8 cellular contexts compared by ENCODE assay signal in the genomic region with DNA sequence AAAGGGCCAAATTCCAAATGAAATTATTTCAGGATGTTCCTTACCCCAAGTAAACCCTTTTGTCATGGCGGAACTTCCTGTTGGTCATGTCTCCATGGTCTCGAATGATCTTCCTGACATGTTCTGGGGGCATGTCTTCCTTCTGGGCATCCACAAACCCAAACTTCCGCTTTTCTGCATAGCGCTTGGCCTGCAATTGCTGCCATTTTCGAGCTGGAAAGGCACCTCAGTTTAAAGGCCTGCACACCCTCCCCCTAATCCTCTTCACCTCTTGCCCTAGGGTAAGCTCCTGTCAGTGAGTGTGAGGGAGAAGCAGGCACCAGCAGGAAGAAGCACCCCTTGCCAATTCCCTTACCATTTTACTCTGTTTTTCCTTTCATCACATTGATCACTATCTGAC. TPM values are rescaled to one million over a fixed set of nuclear protein-coding genes. Genes with fewer than 3 reads are reported as not detected.
DNase-seq lines count a peak whose midpoint lies in the region; ATAC-seq and TF ChIP-seq lines count a peak whose summit lies in the region.

No MANE protein-coding gene starts in this region.

- no peaks in the 10 kb centered on the region for H3K9me3 Mint-ChIP-seq in activated CD4-positive, alpha-beta T cell treated with anti-CD3 and anti-CD28 coated beads, Interleukin-2, amount 10 ng/mL, durations not matched to agents 24 days and 14 days
- H3K9me3 Mint-ChIP-seq in activated CD4-positive, alpha-beta memory T cell treated with anti-CD3 and anti-CD28 coated beads, Interleukin-2, amount 10 ng/mL, durations not matched to agents 7 days and 5 days: no peaks in the 10 kb centered on the region
- no peaks in the 10 kb centered on the region for H3K9me3 Mint-ChIP-seq in immature natural killer cell

- peaks cover 25% of the 10 kb centered on the region for H3K4me1 ChIP-seq in suprapubic skin

- peak overlapping the region; percentile 96 for H3K27ac ChIP-seq in suprapubic skin

- H3K27me3 ChIP-seq in suprapubic skin: no peaks in the 10 kb centered on the region

- H3K27me3 Mint-ChIP-seq in activated CD4-positive, alpha-beta T cell treated with anti-CD3 and anti-CD28 coated beads, Interleukin-2, amount 10 ng/mL, durations not matched to agents 24 days and 14 days: no peaks in the 10 kb centered on the region
- no peaks in the 10 kb centered on the region for H3K27me3 Mint-ChIP-seq in activated CD4-positive, alpha-beta memory T cell treated with anti-CD3 and anti-CD28 coated beads, Interleukin-2, amount 10 ng/mL, durations not matched to agents 7 days and 5 days
- peaks cover 2 to 13% (median 11%) of the 10 kb centered on the region in 3 donors for H3K27me3 Mint-ChIP-seq in immature natural killer cell (ENCODE audit: low read depth in 3 of 3)

- peak overlapping the region; percentile 97 for H3K27ac Mint-ChIP-seq in activated CD4-positive, alpha-beta T cell treated with anti-CD3 and anti-CD28 coated beads, Interleukin-2, amount 10 ng/mL, durations not matched to agents 24 days and 14 days
- peak overlapping the region; percentile 94 for H3K27ac Mint-ChIP-seq in activated CD4-positive, alpha-beta memory T cell treated with anti-CD3 and anti-CD28 coated beads, Interleukin-2, amount 10 ng/mL, durations not matched to agents 7 days and 5 days
- H3K27ac Mint-ChIP-seq in immature natural killer cell: peak overlapping the region; percentile 90 to 100 (median 98)

- 72% methylated on average over 5 of the region's 5 CpGs for WGBS in suprapubic skin

- intact Hi-C loops in activated CD4-positive, alpha-beta T cell treated with anti-CD3 and anti-CD28 coated beads, Interleukin-2, amount 10 ng/mL, durations not matched to agents 24 days and 14 days (cut with micrococcal nuclease): no loop called here

- DNase-seq in activated CD4-positive, alpha-beta T cell treated with anti-CD3 and anti-CD28 coated beads, Interleukin-2, amount 10 ng/mL, durations not matched to agents 24 days and 14 days: no peak
- no peak for DNase-seq in activated CD4-positive, alpha-beta T cell treated with anti-CD3 and anti-CD28 coated beads for 48 hours
- DNase-seq in activated CD4-positive, alpha-beta memory T cell treated with anti-CD3 and anti-CD28 coated beads, Interleukin-2, amount 10 ng/mL, durations not matched to agents 7 days and 5 days: no peak
- DNase-seq in immature natural killer cell: no peak
- no peak for DNase-seq in suprapubic skin (ENCODE audit: low spot score in 2 of 2)
- no peak for DNase-seq in SHP77 (lab: John Stamatoyannopoulos, UW)

- peaks cover 30% of the 10 kb centered on the region for H3K4me1 Mint-ChIP-seq in activated CD4-positive, alpha-beta T cell treated with anti-CD3 and anti-CD28 coated beads, Interleukin-2, amount 10 ng/mL, durations not matched to agents 24 days and 14 days
- H3K4me1 Mint-ChIP-seq in activated CD4-positive, alpha-beta memory T cell treated with anti-CD3 and anti-CD28 coated beads, Interleukin-2, amount 10 ng/mL, durations not matched to agents 7 days and 5 days: peaks cover 38% of the 10 kb centered on the region
- H3K4me1 Mint-ChIP-seq in immature natural killer cell: peaks cover 41 to 51% of the 10 kb centered on the region in 2 donors

- CTCF ChIA-PET in activated CD4-positive, alpha-beta memory T cell treated with anti-CD3 and anti-CD28 coated beads, Interleukin-2, amount 10 ng/mL, durations not matched to agents 7 days and 5 days (lab: Charles Lee): interaction anchor here (0.7 to 6.2 kb wide), 3 partner anchors 15 to 178 kb away, joined by 4 to 28 read pairs (median 10); a partner anchor contains a TSS

- no peak for TF ChIP-seq EP300 in suprapubic skin (IDR thresholded peaks at IDR 0.05)

- TF ChIP-seq POLR2A in suprapubic skin (IDR thresholded peaks at IDR 0.05): no peak

- peaks cover 56% of the 10 kb centered on the region for H3K36me3 Mint-ChIP-seq in activated CD4-positive, alpha-beta T cell treated with anti-CD3 and anti-CD28 coated beads, Interleukin-2, amount 10 ng/mL, durations not matched to agents 24 days and 14 days (ENCODE audit: low read depth)
- peaks cover 59% of the 10 kb centered on the region for H3K36me3 Mint-ChIP-seq in activated CD4-positive, alpha-beta memory T cell treated with anti-CD3 and anti-CD28 coated beads, Interleukin-2, amount 10 ng/mL, durations not matched to agents 7 days and 5 days (ENCODE audit: low read depth)
- H3K36me3 Mint-ChIP-seq in immature natural killer cell: peaks cover 21 to 33% (median 25%) of the 10 kb centered on the region in 3 donors

- no peak for TF ChIP-seq CTCF in suprapubic skin (IDR thresholded peaks at IDR 0.05)

- POLR2A ChIA-PET in activated CD4-positive, alpha-beta memory T cell treated with anti-CD3 and anti-CD28 coated beads, Interleukin-2, amount 10 ng/mL, durations not matched to agents 7 days and 5 days (lab: Charles Lee): interaction anchor here (0.7 to 2.1 kb wide), 17 partner anchors 11 to 520 kb away, joined by 3 to 58 read pairs (median 5); a partner anchor contains a TSS

- no peaks in the 10 kb centered on the region for H3K9me3 ChIP-seq in suprapubic skin

- peaks cover 47% of the 10 kb centered on the region for H3K36me3 ChIP-seq in suprapubic skin

- H3K4me3 Mint-ChIP-seq in activated CD4-positive, alpha-beta T cell treated with anti-CD3 and anti-CD28 coated beads, Interleukin-2, amount 10 ng/mL, durations not matched to agents 24 days and 14 days: peak overlapping the region; percentile 98
- H3K4me3 Mint-ChIP-seq in activated CD4-positive, alpha-beta memory T cell treated with anti-CD3 and anti-CD28 coated beads, Interleukin-2, amount 10 ng/mL, durations not matched to agents 7 days and 5 days: peak overlapping the region; percentile 99
- peak overlapping the region; percentile 99 to 100 (median 100) for H3K4me3 Mint-ChIP-seq in immature natural killer cell

- H3K4me3 ChIP-seq in suprapubic skin: peak overlapping the region; percentile 82

- ATAC-seq in GM18498 (IDR thresholded peaks at IDR 0.05; ENCODE audit: unreplicated experiment) (no peak), HG02642 (IDR thresholded peaks at IDR 0.05; ENCODE audit: poor library complexity, unreplicated experiment) (no peak)

RNA-seq across cellular contexts. Expression of a gene that starts 1.2 kb away (rescaled TPM):
- total RNA-seq in activated CD4-positive, alpha-beta T cell treated with anti-CD3 and anti-CD28 coated beads, Interleukin-2, amount 10 ng/mL, durations not matched to agents 24 days and 14 days: 432 and 442 TPM in 2 replicates
- 100 to 1,000 TPM; 264 to 267 TPM for total RNA-seq in activated CD4-positive, alpha-beta memory T cell treated with anti-CD3 and anti-CD28 coated beads, Interleukin-2, amount 10 ng/mL, durations not matched to agents 7 days and 5 days
- 100 to 1,000 TPM in 1 of 3 donors, 10 to 100 TPM in 2; 57.0 to 198 (median 84.1) TPM for polyA plus RNA-seq in immature natural killer cell
- 100 to 1,000 TPM; 186 to 341 (median 220) TPM for total RNA-seq in suprapubic skin

RNA-seq across cellular contexts. Expression of a gene that starts 26.7 kb away (rescaled TPM):
- 0.07 and 0.14 TPM in 2 replicates for total RNA-seq in activated CD4-positive, alpha-beta T cell treated with anti-CD3 and anti-CD28 coated beads, Interleukin-2, amount 10 ng/mL, durations not matched to agents 24 days and 14 days
- under 1 TPM; 0.65 to 0.75 TPM for total RNA-seq in activated CD4-positive, alpha-beta memory T cell treated with anti-CD3 and anti-CD28 coated beads, Interleukin-2, amount 10 ng/mL, durations not matched to agents 7 days and 5 days
- under 1 TPM in 1 of 3 donors, not detected in 2; 0.04 TPM for polyA plus RNA-seq in immature natural killer cell
- 1 to 10 TPM; 2.2 to 4.6 (median 2.9) TPM for total RNA-seq in suprapubic skin

RNA-seq across cellular contexts. Expression of a gene that starts 33.8 kb away (rescaled TPM):
- total RNA-seq in activated CD4-positive, alpha-beta T cell treated with anti-CD3 and anti-CD28 coated beads, Interleukin-2, amount 10 ng/mL, durations not matched to agents 24 days and 14 days: 7.3 and 11.4 TPM in 2 replicates
- 1 to 10 TPM; 7.5 to 8.7 TPM for total RNA-seq in activated CD4-positive, alpha-beta memory T cell treated with anti-CD3 and anti-CD28 coated beads, Interleukin-2, amount 10 ng/mL, durations not matched to agents 7 days and 5 days
- 10 to 100 TPM in 1 of 3 donors, 1 to 10 TPM in 2; 5.0 to 12.7 (median 9.2) TPM for polyA plus RNA-seq in immature natural killer cell
- total RNA-seq in suprapubic skin: 10 to 100 TPM; 11.9 to 26.0 (median 20.1) TPM

RNA-seq across cellular contexts. Expression of a gene that starts 38.0 kb away (rescaled TPM):
- 8.4 and 9.5 TPM in 2 replicates for total RNA-seq in activated CD4-positive, alpha-beta T cell treated with anti-CD3 and anti-CD28 coated beads, Interleukin-2, amount 10 ng/mL, durations not matched to agents 24 days and 14 days
- total RNA-seq in activated CD4-positive, alpha-beta memory T cell treated with anti-CD3 and anti-CD28 coated beads, Interleukin-2, amount 10 ng/mL, durations not matched to agents 7 days and 5 days: 1 to 10 TPM; 2.8 to 3.2 TPM
- polyA plus RNA-seq in immature natural killer cell: under 1 TPM; 0.12 to 0.95 (median 0.64) TPM
- 10 to 100 TPM in 1 of 4 donors, 1 to 10 TPM in 3; 1.8 to 12.4 (median 4.6) TPM for total RNA-seq in suprapubic skin

RNA-seq across cellular contexts. Expression of a gene that starts 41.0 kb away (rescaled TPM):
- total RNA-seq in activated CD4-positive, alpha-beta T cell treated with anti-CD3 and anti-CD28 coated beads, Interleukin-2, amount 10 ng/mL, durations not matched to agents 24 days and 14 days: 17.6 and 18.3 TPM in 2 replicates
- total RNA-seq in activated CD4-positive, alpha-beta memory T cell treated with anti-CD3 and anti-CD28 coated beads, Interleukin-2, amount 10 ng/mL, durations not matched to agents 7 days and 5 days: 10 to 100 TPM; 33.3 to 35.1 TPM
- 10 to 100 TPM in 1 of 3 donors, 1 to 10 TPM in 2; 5.8 to 27.2 (median 6.4) TPM for polyA plus RNA-seq in immature natural killer cell
- total RNA-seq in suprapubic skin: 10 to 100 TPM; 40.0 to 61.7 (median 51.3) TPM
